Comparison of ENCODE assay signal across 20 cellular contexts in genomic region chr17:57438031-57438731, GRCh38.
DNase-seq lines count a peak whose midpoint lies in the region; ATAC-seq and TF ChIP-seq lines count a peak whose summit lies in the region.
"Had no signal": no experiment of that assay in that cellular context is flagged by ENCODE, and none has a peak within 500 bp of the region (broad histone marks: within the 10 kb centered on the region; RNA-seq: fewer than 3 reads in every experiment).

No MANE protein-coding gene starts in this region.

- DNase-seq in Right ventricle myocardium inferior (ENCODE audit: missing footprints): peak; percentile 20
- DNase-seq in heart right ventricle: no peak
- DNase-seq in SJCRH30: peak; percentile 70 to 82
- no peak for DNase-seq in naive thymus-derived CD4-positive, alpha-beta T cell
- DNase-seq in type B pancreatic cell (ENCODE audit: extremely low spot score, unreplicated experiment): no peak
- no peak for DNase-seq in cerebellum (ENCODE audit: low spot score)
- no peak for DNase-seq in esophagus squamous epithelium (lab: John Stamatoyannopoulos, UW)
- DNase-seq in D341Med (ENCODE audit: low spot score): no peak
- DNase-seq: ACHN; activated CD4-positive, alpha-beta T cell treated with anti-CD3 and anti-CD28 coated beads, Interleukin-2, amount 50 U/mL, for 4 hours; activated naive CD8-positive, alpha-beta T cell treated with anti-CD3 and anti-CD28 coated beads for 36 hours; cortex of kidney; hippocampal formation; NCI-H187; NCI-H345; small intestine; stimulated activated CD4-positive, alpha-beta T cell treated with anti-CD3 and anti-CD28 coated beads, Interleukin-4, amount 100 ng/mL, for 24 hours had no signal

- H3K4me1 Mint-ChIP-seq in naive thymus-derived CD4-positive, alpha-beta T cell: peaks cover 51 to 79% (median 66%) of the 10 kb centered on the region in 7 donors
- H3K4me1 Mint-ChIP-seq in type B pancreatic cell (ENCODE audit: unreplicated experiment): peaks cover 61% of the 10 kb centered on the region

- H3K4me3 Mint-ChIP-seq in naive thymus-derived CD4-positive, alpha-beta T cell: no peak overlapping the region
- peak overlapping the region; percentile 53 for H3K4me3 Mint-ChIP-seq in type B pancreatic cell
- H3K4me3 Mint-ChIP-seq: activated naive CD8-positive, alpha-beta T cell treated with anti-CD3 and anti-CD28 coated beads for 36 hours had no signal

- peaks cover 18 to 66% (median 40%) of the 10 kb centered on the region in 9 donors for H3K4me1 ChIP-seq in heart right ventricle
- peaks cover 66% of the 10 kb centered on the region for H3K4me1 ChIP-seq in SJCRH30
- H3K4me1 ChIP-seq in naive thymus-derived CD4-positive, alpha-beta T cell (ENCODE audit: control insufficient read depth in 2 of 2, insufficient read depth in 2 of 2, low read length in 2 of 2): peaks cover 31 to 34% of the 10 kb centered on the region in 2 donors
- H3K4me1 ChIP-seq in esophagus squamous epithelium: peaks cover 11 to 33% (median 25%) of the 10 kb centered on the region in 3 donors

- H3K9me3 ChIP-seq in heart right ventricle: no peaks in the 10 kb centered on the region
- H3K9me3 ChIP-seq in SJCRH30 (replicated peaks): no peaks in the 10 kb centered on the region
- H3K9me3 ChIP-seq in naive thymus-derived CD4-positive, alpha-beta T cell (ENCODE audit: control insufficient read depth in 2 of 3, low read length in 3 of 3): no peaks in the 10 kb centered on the region
- no peaks in the 10 kb centered on the region for H3K9me3 ChIP-seq in esophagus squamous epithelium

- H3K36me3 ChIP-seq in heart right ventricle: no peaks in the 10 kb centered on the region
- no peaks in the 10 kb centered on the region; the same call in 1 of the 2 replicates for H3K36me3 ChIP-seq in SJCRH30
- H3K36me3 ChIP-seq in naive thymus-derived CD4-positive, alpha-beta T cell (ENCODE audit: control insufficient read depth in 2 of 3, insufficient read depth in 3 of 3, low read length in 3 of 3): no peaks in the 10 kb centered on the region
- H3K36me3 ChIP-seq in esophagus squamous epithelium: no peaks in the 10 kb centered on the region

- no peaks in the 10 kb centered on the region for H3K27me3 Mint-ChIP-seq in naive thymus-derived CD4-positive, alpha-beta T cell
- no peaks in the 10 kb centered on the region for H3K27me3 Mint-ChIP-seq in type B pancreatic cell
- H3K27me3 Mint-ChIP-seq: activated naive CD8-positive, alpha-beta T cell treated with anti-CD3 and anti-CD28 coated beads for 36 hours; IgD-negative memory B cell had no signal

- H3K27ac ChIP-seq in heart right ventricle (no peak overlapping the region), SJCRH30 (peak overlapping the region; percentile 85), esophagus squamous epithelium (no peak overlapping the region)
- H3K27ac ChIP-seq in naive thymus-derived CD4-positive, alpha-beta T cell (ENCODE audit: low read depth, low read length): no peak overlapping the region
- H3K27ac ChIP-seq: HL-60 had no signal

- no peak for ATAC-seq in Right ventricle myocardium inferior
- no peak for ATAC-seq in heart right ventricle
- no peak for ATAC-seq in naive thymus-derived CD4-positive, alpha-beta T cell

- H3K4me3 ChIP-seq in heart right ventricle (no peak overlapping the region), SJCRH30 (no peak overlapping the region), esophagus squamous epithelium (no peak overlapping the region)
- H3K4me3 ChIP-seq in naive thymus-derived CD4-positive, alpha-beta T cell (ENCODE audit: low read length): no peak overlapping the region
- H3K4me3 ChIP-seq: lung had no signal

- no peaks in the 10 kb centered on the region for H3K27me3 ChIP-seq in heart right ventricle
- no peaks in the 10 kb centered on the region for H3K27me3 ChIP-seq in SJCRH30
- no peaks in the 10 kb centered on the region for H3K27me3 ChIP-seq in naive thymus-derived CD4-positive, alpha-beta T cell (ENCODE audit: control insufficient read depth in 2 of 2, insufficient read depth in 2 of 2, low read length in 2 of 2)
- H3K27me3 ChIP-seq in esophagus squamous epithelium: no peaks in the 10 kb centered on the region

- H3K9me3 Mint-ChIP-seq in naive thymus-derived CD4-positive, alpha-beta T cell: peaks cover 0 to 5% (median 0%) of the 10 kb centered on the region in 11 donors
- H3K9me3 Mint-ChIP-seq in type B pancreatic cell: no peaks in the 10 kb centered on the region
- H3K9me3 Mint-ChIP-seq: activated naive CD8-positive, alpha-beta T cell treated with anti-CD3 and anti-CD28 coated beads for 36 hours; IgD-negative memory B cell had no signal

- peak overlapping the region in 8 of 9 donors; percentile 36 to 84 (median 62) for H3K27ac Mint-ChIP-seq in naive thymus-derived CD4-positive, alpha-beta T cell
- peak overlapping the region; percentile 68 for H3K27ac Mint-ChIP-seq in type B pancreatic cell
- H3K27ac Mint-ChIP-seq: activated naive CD8-positive, alpha-beta T cell treated with anti-CD3 and anti-CD28 coated beads for 36 hours had no signal

- intact Hi-C loops in Right ventricle myocardium inferior (cut with DNase I): no loop called here
- intact Hi-C loops in heart right ventricle (cut with DNase I): loop anchor here in 3 of 10 donors (2.0 to 10.0 kb wide), 3 partner anchors 77 to 183 kb away; partner anchors contain the start of gene MSI2 (in 1 of the 3)
- intact Hi-C loops in naive thymus-derived CD4-positive, alpha-beta T cell (cut with micrococcal nuclease): no loop called here
- intact Hi-C loops in esophagus squamous epithelium (cut with DNase I): loop anchor here (10.0 kb wide), 1 partner anchor 173 kb away; no protein-coding TSS in a partner anchor

- TF ChIP-seq POLR2A in esophagus squamous epithelium (IDR thresholded peaks at IDR 0.05): no peak

- TF ChIP-seq CTCF in heart right ventricle (IDR thresholded peaks at IDR 0.05) (no peak), type B pancreatic cell (conservative IDR thresholded peaks at IDR 0.05) (no peak), esophagus squamous epithelium (IDR thresholded peaks at IDR 0.05) (no peak)

- peaks cover 0 to 12% (median 8%) of the 10 kb centered on the region in 5 donors for H3K36me3 Mint-ChIP-seq in naive thymus-derived CD4-positive, alpha-beta T cell
- peaks cover 20% of the 10 kb centered on the region for H3K36me3 Mint-ChIP-seq in type B pancreatic cell

- WGBS in heart right ventricle, 2 donors: 89 to 93% methylated on average over 9 of the region's 9 CpGs
- WGBS in esophagus squamous epithelium, 2 donors: 82 to 86% methylated on average over 5 to 9 of the region's 9 CpGs

- POLR2A ChIA-PET in naive thymus-derived CD4-positive, alpha-beta T cell (lab: Charles Lee): no interaction called here

- CTCF ChIA-PET in naive thymus-derived CD4-positive, alpha-beta T cell (lab: Charles Lee): no interaction called here

Comparison
In these comparisons a context has a peak if more than half of its experiments do, and no peak if none do; other contexts are left out.
1. DNase-seq: peak in Right ventricle myocardium inferior (single experiment) and SJCRH30 (2 of 2); none in heart right ventricle (0 of 2), naive thymus-derived CD4-positive, alpha-beta T cell (0 of 9), type B pancreatic cell (single experiment), cerebellum (single experiment), esophagus squamous epithelium (single experiment) and D341Med (single experiment).